Comparison of ENCODE assay signal across 23 cellular contexts in genomic region chr2:45343618-45344017, GRCh38.
A peak's percentile ranks its signal among the peaks of the same experiment; 100 is the strongest.
DNase-seq lines count a peak whose midpoint lies in the region; ATAC-seq and TF ChIP-seq lines count a peak whose summit lies in the region.
"Had no signal": no experiment of that assay in that cellular context is flagged by ENCODE, and none has a peak within 500 bp of the region (broad histone marks: within the 10 kb centered on the region; RNA-seq: fewer than 3 reads in every experiment).

No MANE protein-coding gene starts in this region.

- H3K27ac ChIP-seq in GM23338 (ENCODE audit: low read depth) = no peak overlapping the region
- H3K27ac ChIP-seq: adrenal gland, cardiac muscle cell, gastroesophageal sphincter, tibial nerve, WERI-Rb-1 had no signal

- ATAC-seq in GM23338 (peak; percentile 38; the same call in 2 of the 3 replicates), GM18519 (IDR thresholded peaks at IDR 0.05; ENCODE audit: low FRiP score, unreplicated experiment) (no peak)
- ATAC-seq: CD8-positive, alpha-beta T cell; gastroesophageal sphincter; stimulated activated naive CD8-positive, alpha-beta T cell treated with anti-CD3 and anti-CD28 coated beads, Interleukin-15, amount 100 ng/mL, for 72 hours had no signal

- H3K4me1 ChIP-seq in GM23338 (ENCODE audit: insufficient read depth) = peaks cover 7% of the 10 kb centered on the region; the same call in 1 of the 2 replicates
- H3K4me1 ChIP-seq: adrenal gland, gastroesophageal sphincter, HAP-1, tibial nerve had no signal

- no peak overlapping the region for H3K4me3 ChIP-seq in GM23338
- H3K4me3 ChIP-seq in fibroblast of the aortic adventitia (ENCODE audit: low read depth, low read length) = no peak overlapping the region
- H3K4me3 ChIP-seq: adrenal gland, cardiac muscle cell, gastroesophageal sphincter, HAP-1, smooth muscle cell, tibial nerve had no signal

- H3F3A ChIP-seq in GM23338 (replicated peaks; ENCODE audit: low read depth) = no peaks in the 10 kb centered on the region

- no peaks in the 10 kb centered on the region; the same call in 1 of the 2 replicates for H3K36me3 ChIP-seq in GM23338 (ENCODE audit: insufficient read depth)
- H3K36me3 ChIP-seq: adrenal gland, cardiac muscle cell, gastroesophageal sphincter, HAP-1, tibial nerve, WERI-Rb-1 had no signal

- no peak overlapping the region for H3K4me2 ChIP-seq in GM23338
- H3K4me2 ChIP-seq: smooth muscle cell had no signal

- H3K4me1 Mint-ChIP-seq in GM23338 (peaks cover 13% of the 10 kb centered on the region), osteocyte (ENCODE audit: unreplicated experiment) (peaks cover 55% of the 10 kb centered on the region)
- H3K4me1 Mint-ChIP-seq: stimulated activated naive CD8-positive, alpha-beta T cell treated with anti-CD3 and anti-CD28 coated beads, Interleukin-15, amount 100 ng/mL, for 72 hours had no signal

- peak overlapping the region; percentile 66; the same call in 1 of the 2 replicates for H2AFZ ChIP-seq in GM23338

- no peak for TF ChIP-seq CTCF in GM23338 (conservative IDR thresholded peaks at IDR 0.05; ENCODE audit: low read depth in 2 of 2)
- no peak for TF ChIP-seq CTCF in fibroblast of the aortic adventitia (IDR thresholded peaks at IDR 0.05; ENCODE audit: insufficient read depth, low read length)
- TF ChIP-seq CTCF in osteocyte (IDR thresholded peaks at IDR 0.05) = no peak

- H3K4me3 Mint-ChIP-seq in GM23338 = no peak overlapping the region
- H3K4me3 Mint-ChIP-seq in osteocyte (ENCODE audit: unreplicated experiment) = peak overlapping the region; percentile 38
- H3K4me3 Mint-ChIP-seq: CD8-positive, alpha-beta T cell; nephron; stimulated activated naive CD8-positive, alpha-beta T cell treated with anti-CD3 and anti-CD28 coated beads, Interleukin-15, amount 100 ng/mL, for 72 hours had no signal

- H3K27me3 ChIP-seq in GM23338 (ENCODE audit: insufficient read depth) = no peaks in the 10 kb centered on the region
- H3K27me3 ChIP-seq: adrenal gland, cardiac muscle cell, tibial nerve had no signal

- H3K27me3 Mint-ChIP-seq in GM23338 (ENCODE audit: insufficient read depth, low read depth, poor library complexity) (peaks cover 8% of the 10 kb centered on the region), osteocyte (ENCODE audit: unreplicated experiment) (no peaks in the 10 kb centered on the region)

- H3K27ac Mint-ChIP-seq in GM23338 = no peak overlapping the region
- peak overlapping the region; percentile 82 for H3K27ac Mint-ChIP-seq in osteocyte (ENCODE audit: unreplicated experiment)
- H3K27ac Mint-ChIP-seq: CD8-positive, alpha-beta T cell; nephron had no signal

- no peaks in the 10 kb centered on the region for H4K20me1 ChIP-seq in GM23338 (replicated peaks; ENCODE audit: insufficient read depth)

- H3K9me2 ChIP-seq in GM23338 (ENCODE audit: insufficient read depth) = peaks cover 11% of the 10 kb centered on the region; the same call in 1 of the 2 replicates

- H3K36me3 Mint-ChIP-seq in GM23338 (ENCODE audit: low read depth) (no peaks in the 10 kb centered on the region; the same call in 2 of the 3 replicates), osteocyte (ENCODE audit: unreplicated experiment) (no peaks in the 10 kb centered on the region)
- H3K36me3 Mint-ChIP-seq: CD8-positive, alpha-beta T cell had no signal

- no peaks in the 10 kb centered on the region for H3K9me3 Mint-ChIP-seq in GM23338
- H3K9me3 Mint-ChIP-seq in osteocyte (ENCODE audit: unreplicated experiment) = no peaks in the 10 kb centered on the region
- H3K9me3 Mint-ChIP-seq: CD8-positive, alpha-beta T cell; stimulated activated naive CD8-positive, alpha-beta T cell treated with anti-CD3 and anti-CD28 coated beads, Interleukin-15, amount 100 ng/mL, for 72 hours had no signal

- DNase-seq in GM23338 (ENCODE audit: low spot score) = no peak
- DNase-seq in SK-N-DZ (ENCODE audit: low spot score) = peak; percentile 23
- peak; percentile 20 for DNase-seq in fibroblast of the aortic adventitia (ENCODE audit: low read depth)
- DNase-seq in osteocyte (ENCODE audit: extremely low spot score, unreplicated experiment) = peak; percentile 90
- no peak for DNase-seq in NCI-H128 (lab: John Stamatoyannopoulos, UW; ENCODE audit: unreplicated experiment)
- DNase-seq in HuH-7.5 (ENCODE audit: low spot score) = no peak
- DNase-seq: activated gamma-delta T cell; CD8-positive, alpha-beta T cell; dermis blood vessel endothelial cell; NCI-H1105 treated with DMSO at 0.1 percent for 48 hours; SIG-M5; stimulated activated CD4-positive, alpha-beta T cell treated with anti-CD3 and anti-CD28 coated beads, Interleukin-2, amount 100 ng/mL, for 48 hours; stimulated activated naive CD8-positive, alpha-beta T cell treated with anti-CD3 and anti-CD28 coated beads, Interleukin-15, amount 100 ng/mL, for 72 hours; T-helper 2 cell; WERI-Rb-1 had no signal

- H3K79me2 ChIP-seq in GM23338 (replicated peaks; ENCODE audit: insufficient read depth) = no peaks in the 10 kb centered on the region

TF ChIP-seq in GM23338, 12 proteins besides CTCF, POLR2A, EP300 and RAD21 (continues in another document):
- TF ChIP-seq CREB1 (CRISPR knock-in tag; IDR thresholded peaks at IDR 0.05; ENCODE audit: low read depth) = no peak
- TF ChIP-seq EZH2 (IDR thresholded peaks at IDR 0.05; ENCODE audit: low read depth, unreplicated experiment) = no peak
- no peak for TF ChIP-seq POLR2AphosphoS5 (IDR thresholded peaks at IDR 0.05; ENCODE audit: low read depth)
- TF ChIP-seq REST (IDR thresholded peaks at IDR 0.05; ENCODE audit: unreplicated experiment) = no peak
- no peak for TF ChIP-seq ETS1 (IDR thresholded peaks at IDR 0.05)
- no peak for TF ChIP-seq ZNF114 (CRISPR knock-in tag; IDR thresholded peaks at IDR 0.05)
- TF ChIP-seq JUNB (IDR thresholded peaks at IDR 0.05; ENCODE audit: unreplicated experiment) = no peak
- TF ChIP-seq STAT1 (IDR thresholded peaks at IDR 0.05; ENCODE audit: unreplicated experiment) = no peak
- no peak for TF ChIP-seq ZNF331 (CRISPR knock-in tag; IDR thresholded peaks at IDR 0.05; ENCODE audit: low read depth)

Comparison
In these comparisons a context has a peak if more than half of its experiments do, and no peak if none do; other contexts are left out.
1. DNase-seq: peak in SK-N-DZ (single experiment), fibroblast of the aortic adventitia (single experiment) and osteocyte (single experiment); none in GM23338 (single experiment), NCI-H128 (single experiment) and HuH-7.5 (single experiment).